In the genomic region with DNA sequence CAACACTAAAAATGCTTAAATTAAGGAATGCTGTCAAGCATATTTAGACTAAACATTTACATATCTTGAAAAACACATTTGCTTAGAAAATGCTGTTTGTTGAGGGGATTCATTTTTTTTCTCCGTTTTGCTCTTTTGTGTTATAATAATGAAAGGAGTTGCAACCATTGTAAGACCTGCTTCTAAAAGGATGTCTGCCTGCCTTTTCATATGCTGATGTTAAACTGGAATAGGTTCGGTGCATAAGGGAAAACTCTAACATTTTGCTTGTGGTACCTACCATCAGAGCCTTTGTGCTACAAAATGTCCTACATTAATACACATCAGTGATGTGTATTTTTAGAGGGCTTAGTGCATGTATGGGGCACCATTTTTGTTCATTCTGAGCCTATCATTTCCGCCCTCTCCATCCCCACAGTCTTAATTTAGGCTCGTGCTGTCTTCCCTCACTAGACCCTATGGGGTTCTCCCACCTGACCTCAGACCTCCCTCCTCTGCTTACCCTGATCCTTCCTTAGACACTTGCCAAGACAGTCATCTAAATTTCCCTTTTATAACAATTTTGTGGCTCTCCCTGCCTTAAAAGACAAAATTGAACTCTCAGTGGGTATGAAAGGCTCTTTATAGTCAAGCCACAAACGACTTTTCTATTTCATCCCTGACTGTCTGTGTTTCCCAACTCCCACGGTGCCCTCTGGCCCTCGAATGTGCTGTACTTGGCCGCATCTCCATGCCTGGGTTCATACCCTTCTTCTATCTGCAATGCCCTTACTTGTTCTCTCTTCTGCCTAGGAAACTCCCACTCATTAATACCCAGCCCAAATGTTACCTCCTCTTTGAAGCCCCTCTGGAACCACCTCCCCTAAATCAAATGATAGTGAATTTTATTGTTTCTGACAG, we compare ENCODE assay signal across 16 cellular contexts.
"Had no signal": no experiment of that assay in that cellular context is flagged by ENCODE, and none has a peak within 500 bp of the region (broad histone marks: within the 10 kb centered on the region; RNA-seq: fewer than 3 reads in every experiment).

No MANE protein-coding gene starts in this region.

- H3K4me1 Mint-ChIP-seq: natural killer cell had no signal

- H3K9me3 ChIP-seq: mucosa of descending colon, psoas muscle had no signal

- H3K27ac Mint-ChIP-seq: activated naive CD8-positive, alpha-beta T cell; activated T-cell treated with anti-CD3 and anti-CD28 coated beads, Interleukin-2, amount 50 U/mL, for 24 hours; natural killer cell; type B pancreatic cell had no signal

- H3K9me3 Mint-ChIP-seq: activated T-cell treated with anti-CD3 and anti-CD28 coated beads, Interleukin-2, amount 50 U/mL, for 24 hours; natural killer cell; type B pancreatic cell had no signal

- H3K4me3 Mint-ChIP-seq: activated naive CD8-positive, alpha-beta T cell; activated T-cell treated with anti-CD3 and anti-CD28 coated beads, Interleukin-2, amount 50 U/mL, for 24 hours; natural killer cell; type B pancreatic cell had no signal

- H3K4me1 ChIP-seq: psoas muscle had no signal

- ATAC-seq: mucosa of descending colon, natural killer cell had no signal

- FAIRE-seq: frontal cortex, TTC549 had no signal

- H3K36me3 Mint-ChIP-seq: activated naive CD8-positive, alpha-beta T cell; natural killer cell; type B pancreatic cell had no signal

- H3K27ac ChIP-seq: brain microvascular endothelial cell, hepatocyte had no signal

- H3K36me3 ChIP-seq: brain microvascular endothelial cell had no signal

- H3K4me3 ChIP-seq: hepatocyte, lung, mucosa of descending colon, psoas muscle had no signal

- DNase-seq: activated effector memory CD4-positive, alpha-beta T cell treated with Interleukin-2 at 50 U/mL for 16 hours; activated T-cell treated with anti-CD3 and anti-CD28 coated beads, Interleukin-2, amount 50 U/mL, for 24 hours; brain microvascular endothelial cell; mucosa of descending colon; natural killer cell; occipital lobe; psoas muscle; stimulated activated CD4-positive, alpha-beta T cell treated with anti-CD3 and anti-CD28 coated beads, Interleukin-2, amount 100 ng/mL, for 48 hours; stimulated activated naive CD4-positive, alpha-beta T cell treated with Interleukin-2 at 50 U/mL for 16 hours; T-helper 2 cell had no signal

- H3K27me3 ChIP-seq: brain microvascular endothelial cell, hepatocyte had no signal
